ENCODE assay signal across 8 cellular contexts in genomic region chr13:46053162-46054012, GRCh38. TPM values are rescaled to one million over a fixed set of nuclear protein-coding genes. Genes with fewer than 3 reads are reported as not detected.
DNase-seq lines count a peak whose midpoint lies in the region; ATAC-seq, FAIRE-seq and TF ChIP-seq lines count a peak whose summit lies in the region.

No MANE protein-coding gene starts in this region.

- H3K14ac ChIP-seq in IMR-90 (replicated peaks; ENCODE audit: low read depth, low read length), result no peak overlapping the region

- H3K23ac ChIP-seq in IMR-90 (ENCODE audit: low read depth, low read length), result no peak overlapping the region

- no peak overlapping the region for H3K18ac ChIP-seq in IMR-90 (ENCODE audit: low read depth, low read length)

- in situ Hi-C loops in IMR-90 (cut with MboI; ENCODE audit: low sequenced_read_pairs), result no loop called here

- TF ChIP-seq CTCF in A549 (IDR thresholded peaks at IDR 0.05) (no peak), IMR-90 (conservative IDR thresholded peaks at IDR 0.05; ENCODE audit: low read depth, low read length) (no peak)

- no peaks in the 10 kb centered on the region for H3K36me3 ChIP-seq in IMR-90 (ENCODE audit: control insufficient read depth, insufficient read depth, low read length)
- H3K36me3 ChIP-seq in muscle layer of colon (ENCODE audit: insufficient read depth, low read length), result no peaks in the 10 kb centered on the region

- H2BK5ac ChIP-seq in IMR-90 (ENCODE audit: low read depth, low read length, poor library complexity, severe bottlenecking), result no peak overlapping the region

- DNase-seq in A549 (ENCODE audit: low read depth in 1 of 2, low spot score in 1 of 2) (no peak), IMR-90 (no peak), cerebellar cortex (ENCODE audit: low spot score) (peak; percentile 17), kidney tubule cell (ENCODE audit: low spot score) (no peak), midbrain (lab: John Stamatoyannopoulos, UW) (no peak), NCI-H2081 (lab: John Stamatoyannopoulos, UW) (no peak)

- BruUV-seq in IMR-90 (replicated peaks; lab: Mats Ljungman, UMichigan), result no TSS peak

- H3K79me1 ChIP-seq in IMR-90 (ENCODE audit: low read depth in 1 of 2, low read length in 2 of 2), result peaks cover 0 to 9% of the 10 kb centered on the region in 2 experiments; a peak in 3 of 4 replicates

- H2BK15ac ChIP-seq in IMR-90 (ENCODE audit: low read depth, low read length), result no peak overlapping the region

- no peak overlapping the region for H2AK5ac ChIP-seq in IMR-90 (ENCODE audit: low read depth, low read length)

- H4K20me1 ChIP-seq in IMR-90 (ENCODE audit: insufficient read depth, low read length), result no peaks in the 10 kb centered on the region; the same call in 1 of the 2 replicates

- H3K4me2 ChIP-seq in A549 (peak overlapping the region; percentile 78), IMR-90 (ENCODE audit: low read depth, low read length) (peak overlapping the region; percentile 95)

- WGBS in A549 (ENCODE audit: missing lambda C conversion rate), result 37% methylated on average over 18 of the region's 18 CpGs
- no CpG with 5 or more reads among the region's 18 CpGs for WGBS in IMR-90 (ENCODE audit: extremely low coverage in 2 of 2, insufficient read length in 1 of 2), 2 experiments

- CTCF ChIA-PET in A549 (lab: Yijun Ruan, JAX), result no interaction called here
- CTCF ChIA-PET in IMR-90 (lab: Yijun Ruan, JAX), result no interaction called here

- peak overlapping the region; percentile 28 to 36; a peak in 3 of 4 replicates for H4K8ac ChIP-seq in IMR-90 (ENCODE audit: low read depth in 2 of 2, low read length in 2 of 2)

- ATAC-seq in A549 (no peak), IMR-90 (ENCODE audit: low read depth) (no peak), HG03025 (IDR thresholded peaks at IDR 0.05; ENCODE audit: low FRiP score, unreplicated experiment) (no peak)

- H3K9me1 ChIP-seq in IMR-90 (ENCODE audit: insufficient read depth, low read length), result no peaks in the 10 kb centered on the region

- H3K9ac ChIP-seq in IMR-90 (ENCODE audit: low read depth, low read length), result peak overlapping the region; percentile 75
- peak overlapping the region; percentile 85 for H3K9ac ChIP-seq in muscle layer of colon (ENCODE audit: low read length)

- peak overlapping the region; percentile 94 for H3K4me3 ChIP-seq in A549
- peak overlapping the region; percentile 80 for H3K4me3 ChIP-seq in IMR-90 (ENCODE audit: insufficient read depth, low read depth, low read length)
- H3K4me3 ChIP-seq in muscle layer of colon (ENCODE audit: low read depth in 1 of 2, low read length in 2 of 2), result peak overlapping the region; percentile 78 to 88

- H3K9me3 ChIP-seq in A549 (no peaks in the 10 kb centered on the region), IMR-90 (ENCODE audit: control insufficient read depth, insufficient read depth, low read length) (no peaks in the 10 kb centered on the region), muscle layer of colon (ENCODE audit: low read length) (no peaks in the 10 kb centered on the region)

- TF ChIP-seq POLR2A in A549 (IDR thresholded peaks at IDR 0.05; ENCODE audit: low read length) (no peak), IMR-90 (IDR thresholded peaks at IDR 0.05; ENCODE audit: low read depth, low read length) (no peak)

- POLR2A ChIA-PET in A549 (lab: Yijun Ruan, JAX) (interaction anchor here (1.1 to 1.8 kb wide), 2 partner anchors 9 to 33 kb away, joined by 5 read pairs; no protein-coding TSS in a partner anchor), IMR-90 (lab: Charles Lee; ENCODE audit: unreplicated experiment) (interaction anchor here (0.7 kb wide), 1 partner anchor 843 kb away, joined by 3 read pairs; the partner anchor contains the start of gene HTR2A)

- H2AK9ac ChIP-seq in IMR-90 (replicated peaks; ENCODE audit: low read depth, low read length, poor library complexity), result no peak overlapping the region

- H3K27ac ChIP-seq in A549 (peak overlapping the region; percentile 63 to 92; a peak in 5 of 6 replicates), IMR-90 (ENCODE audit: insufficient read depth, low read length) (no peak overlapping the region), muscle layer of colon (ENCODE audit: low read depth, low read length) (peak overlapping the region; percentile 74)

- FAIRE-seq in A549 (lab: Jason Lieb, UNC), result no peak

- dilution Hi-C loops in IMR-90 (cut with HindIII; ENCODE audit: low sequenced_read_pairs, unreplicated experiment), result no loop called here

- H2BK20ac ChIP-seq in IMR-90 (ENCODE audit: low read depth, low read length), result no peak overlapping the region

- no peak for TF ChIP-seq EP300 in A549 (IDR thresholded peaks at IDR 0.05)

- no peak overlapping the region for H2BK120ac ChIP-seq in IMR-90 (ENCODE audit: low read depth, low read length)

- H3K27me3 ChIP-seq in IMR-90 (ENCODE audit: control insufficient read depth, insufficient read depth, low read length), result no peaks in the 10 kb centered on the region
- H3K27me3 ChIP-seq in muscle layer of colon (ENCODE audit: control insufficient read depth in 1 of 2, insufficient read depth in 2 of 2, low read length in 2 of 2), result no peaks in the 10 kb centered on the region

- peak overlapping the region; percentile 7; the same call in 1 of the 2 replicates for H3K4ac ChIP-seq in IMR-90 (ENCODE audit: low read depth, low read length)

- TF ChIP-seq RAD21 in A549 (conservative IDR thresholded peaks at IDR 0.05 in 1 of 2, IDR thresholded peaks at IDR 0.05 in 1 of 2), result no peak
- TF ChIP-seq RAD21 in IMR-90 (IDR thresholded peaks at IDR 0.05; ENCODE audit: low read length), result no peak

- H4K91ac ChIP-seq in IMR-90 (ENCODE audit: insufficient read depth, low read depth, low read length), result 0 out of 2 replicates have a peak overlapping the region, but pooled peaks have one; percentile 2

- H4K5ac ChIP-seq in IMR-90 (ENCODE audit: low read depth, low read length), result peak overlapping the region; percentile 39; the same call in 1 of the 2 replicates

- intact Hi-C loops in IMR-90 (cut with micrococcal nuclease), result loop anchor here (10.0 kb wide), 1 partner anchor 279 kb away; no protein-coding TSS in a partner anchor

- H3K4me1 ChIP-seq in A549 (peaks cover 18% of the 10 kb centered on the region; the same call in 1 of the 3 replicates), IMR-90 (ENCODE audit: control insufficient read depth, insufficient read depth, low read length) (no peaks in the 10 kb centered on the region), muscle layer of colon (ENCODE audit: insufficient read depth, low read length) (peaks cover 14% of the 10 kb centered on the region)

- peak overlapping the region; percentile 85 for H2AFZ ChIP-seq in IMR-90 (replicated peaks; ENCODE audit: low read length, poor library complexity)

- H3K56ac ChIP-seq in IMR-90 (ENCODE audit: extremely low read depth, insufficient read depth, low read length), result peak overlapping the region; percentile 7; the same call in 1 of the 2 replicates

TF ChIP-seq in A549, 52 proteins besides CTCF, POLR2A, EP300 and RAD21 (continues in another document):
- TF ChIP-seq USF2 (IDR thresholded peaks at IDR 0.05) (no peak), MAZ (IDR thresholded peaks at IDR 0.05; ENCODE audit: borderline replicate concordance, low read depth, low read length) (no peak), CBX8 (IDR thresholded peaks at IDR 0.05) (no peak), CHD2 (IDR thresholded peaks at IDR 0.05; ENCODE audit: low read length, partially characterized antibody) (no peak), JUN (IDR thresholded peaks at IDR 0.05) (no peak)

TF ChIP-seq in IMR-90, 13 proteins besides CTCF, POLR2A, EP300 and RAD21:
- TF ChIP-seq RFX5 (IDR thresholded peaks at IDR 0.05; ENCODE audit: low read depth, low read length) (no peak), NFE2L2 (IDR thresholded peaks at IDR 0.05; ENCODE audit: low read depth, low read length) (no peak), CEBPB (IDR thresholded peaks at IDR 0.05; ENCODE audit: low read depth, low read length) (no peak), FOS (IDR thresholded peaks at IDR 0.05; ENCODE audit: low read depth, low read length) (no peak), CHD1 (IDR thresholded peaks at IDR 0.05; ENCODE audit: low read depth, low read length) (no peak), MXI1 (IDR thresholded peaks at IDR 0.05; ENCODE audit: borderline replicate concordance, low read depth, low read length) (no peak), MAZ (IDR thresholded peaks at IDR 0.05; ENCODE audit: borderline replicate concordance, low read depth, low read length) (no peak), MAFK (IDR thresholded peaks at IDR 0.05; ENCODE audit: low read depth, low read length) (no peak), BHLHE40 (IDR thresholded peaks at IDR 0.05; ENCODE audit: low read depth, low read length) (no peak), SMC3 (IDR thresholded peaks at IDR 0.05; ENCODE audit: low read depth, low read length) (no peak)

RNA-seq across cellular contexts. Expression of gene ZC3H13, which starts 0.8 kb away (rescaled TPM):
- polyA plus RNA-seq in A549 (2011; rRNA removed), result 9.5 and 13.2 TPM in 2 replicates
- 2.0 and 2.1 TPM in 2 replicates for polyA plus RNA-seq in A549 (2012; cell fraction: cytosol; rRNA removed)
- polyA plus RNA-seq in A549 (2012; cell fraction: nucleus; rRNA removed), result 2.1 and 3.4 TPM in 2 replicates
- 17.5 to 17.8 TPM (median 17.6 TPM) in 3 replicates for polyA plus RNA-seq in A549 (2017; fragmentation: RNase III; extraction: RNeasy Plus Mini Kit Qiagen cat#74134 plus additional on column Dnase treatment)
- polyA minus RNA-seq in A549 (2011; rRNA and poly(A)+ RNA removed), result 6.8 and 8.4 TPM in 2 replicates
- 10.8 and 16.1 TPM in 2 replicates for total RNA-seq in IMR-90 (2012; rRNA removed)
- polyA plus RNA-seq in IMR-90 (2012; rRNA removed), result 6.3 and 7.7 TPM in 2 replicates
- 0.99 and 1.5 TPM in 2 replicates for polyA plus RNA-seq in IMR-90 (2012; cell fraction: cytosol; rRNA removed)
- 1.6 and 8.0 TPM in 2 replicates for polyA plus RNA-seq in IMR-90 (2012; cell fraction: nucleus; rRNA removed; ENCODE audit: low replicate concordance)

RNA-seq across cellular contexts. Expression of gene CPB2, which starts 51.4 kb away (rescaled TPM):
- polyA plus RNA-seq in A549 (2011; rRNA removed) (0.48 and 0.49 TPM in 2 replicates), A549 (2017; fragmentation: RNase III; extraction: RNeasy Plus Mini Kit Qiagen cat#74134 plus additional on column Dnase treatment) (0.05 TPM in 1 of 3 replicates, not detected in the others), IMR-90 (2012; rRNA removed) (not detected in 2 replicates)
- 0.03 TPM in 1 of 2 replicates, not detected in the other for polyA plus RNA-seq in A549 (2012; cell fraction: cytosol; rRNA removed)
- polyA plus RNA-seq in A549 (2012; cell fraction: nucleus; rRNA removed), result not detected in 2 replicates
- polyA minus RNA-seq in A549 (2011; rRNA and poly(A)+ RNA removed), result 0.17 TPM in 1 of 2 replicates, not detected in the other
- not detected in 2 replicates for total RNA-seq in IMR-90 (2012; rRNA removed)
- not detected in 2 replicates for polyA plus RNA-seq in IMR-90 (2012; cell fraction: cytosol; rRNA removed)
- not detected in 2 replicates for polyA plus RNA-seq in IMR-90 (2012; cell fraction: nucleus; rRNA removed; ENCODE audit: low replicate concordance)
